In the genomic region with DNA sequence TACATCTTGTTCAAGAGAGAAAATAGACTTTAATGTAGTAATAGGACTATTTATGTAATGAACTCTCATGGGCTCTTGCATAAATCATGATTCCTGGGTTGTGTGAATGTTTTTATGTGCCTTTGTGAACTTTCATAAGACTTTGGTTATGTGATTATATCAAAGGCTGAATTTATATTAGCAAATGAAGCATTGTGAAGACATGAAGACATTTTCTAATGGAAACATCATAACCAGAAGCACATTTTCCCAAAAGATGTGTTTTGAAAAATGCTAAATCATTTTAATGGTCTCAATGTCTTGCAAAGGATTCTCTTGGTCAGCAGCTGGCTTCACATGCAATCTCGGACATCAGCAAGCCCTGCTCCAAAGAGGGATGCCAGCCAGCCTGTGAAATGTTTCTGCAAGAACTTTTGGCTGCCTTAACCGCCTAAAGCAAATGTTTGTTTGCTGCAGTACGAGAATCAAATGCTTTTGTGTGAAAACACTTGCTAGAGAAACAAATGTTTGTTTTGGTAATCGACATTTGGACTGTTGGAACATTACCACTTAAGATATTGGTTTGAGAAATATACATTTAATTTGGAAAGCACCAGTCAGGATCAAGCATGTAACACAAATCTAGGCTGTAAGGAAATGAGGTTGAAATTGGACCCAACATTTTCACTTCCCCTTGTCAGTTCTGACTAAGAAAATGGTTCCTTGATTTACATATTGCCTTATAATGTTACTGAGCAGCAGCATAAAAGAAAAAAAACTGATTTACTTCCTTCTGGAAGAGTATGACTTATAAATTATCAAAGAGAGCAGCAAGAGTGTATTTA, we compare ENCODE assay signal across 8 cellular contexts.
DNase-seq lines count a peak whose midpoint lies in the region; ATAC-seq and TF ChIP-seq lines count a peak whose summit lies in the region.

No MANE protein-coding gene starts in this region.

- peak overlapping the region; percentile 40 for H3K27ac ChIP-seq in 22Rv1

- DNase-seq in choroid plexus epithelial cell (ENCODE audit: low read depth): peak; percentile 19
- DNase-seq in NCI-H1417 treated with DMSO at 0.1 percent for 48 hours (lab: John Stamatoyannopoulos, UW): no peak
- DNase-seq in NCI-H510A (lab: John Stamatoyannopoulos, UW): no peak
- DNase-seq in COLO829 (ENCODE audit: low spot score): no peak

- TF ChIP-seq CTCF in 22Rv1 (IDR thresholded peaks at IDR 0.05) (no peak), choroid plexus epithelial cell (conservative IDR thresholded peaks at IDR 0.05; ENCODE audit: low read depth, low read length) (no peak)

- H3K4me3 ChIP-seq in choroid plexus epithelial cell (ENCODE audit: low read depth, low read length): no peak overlapping the region

- no peaks in the 10 kb centered on the region for H3K27me3 Mint-ChIP-seq in stimulated activated memory B cell treated with anti-CD40 and anti-IgM and Interleukin-4, amounts not matched to agents 10 μg/mL and 1 μg/mL and 100 μg/mL, for 72 hours

- peaks cover 2% of the 10 kb centered on the region for H3K9me3 Mint-ChIP-seq in stimulated activated memory B cell treated with anti-CD40 and anti-IgM and Interleukin-4, amounts not matched to agents 10 μg/mL and 1 μg/mL and 100 μg/mL, for 72 hours

- ATAC-seq in GM19351 (IDR thresholded peaks at IDR 0.05; ENCODE audit: unreplicated experiment) (peak; percentile 99), HG03159 (IDR thresholded peaks at IDR 0.05; ENCODE audit: unreplicated experiment) (peak; percentile 99)
- ATAC-seq in stimulated activated memory B cell treated with anti-CD40 and anti-IgM and Interleukin-4, amounts not matched to agents 10 μg/mL and 1 μg/mL and 100 μg/mL, for 72 hours: peak; percentile 90

- peak overlapping the region; percentile 92 for H3K27ac Mint-ChIP-seq in stimulated activated memory B cell treated with anti-CD40 and anti-IgM and Interleukin-4, amounts not matched to agents 10 μg/mL and 1 μg/mL and 100 μg/mL, for 72 hours

- H3K4me3 Mint-ChIP-seq in stimulated activated memory B cell treated with anti-CD40 and anti-IgM and Interleukin-4, amounts not matched to agents 10 μg/mL and 1 μg/mL and 100 μg/mL, for 72 hours: no peak overlapping the region

- H3K36me3 Mint-ChIP-seq in stimulated activated memory B cell treated with anti-CD40 and anti-IgM and Interleukin-4, amounts not matched to agents 10 μg/mL and 1 μg/mL and 100 μg/mL, for 72 hours: no peaks in the 10 kb centered on the region

- peaks cover 19% of the 10 kb centered on the region for H3K4me1 Mint-ChIP-seq in stimulated activated memory B cell treated with anti-CD40 and anti-IgM and Interleukin-4, amounts not matched to agents 10 μg/mL and 1 μg/mL and 100 μg/mL, for 72 hours
